ENCODE assay signal across 2 cellular contexts in the genomic region with DNA sequence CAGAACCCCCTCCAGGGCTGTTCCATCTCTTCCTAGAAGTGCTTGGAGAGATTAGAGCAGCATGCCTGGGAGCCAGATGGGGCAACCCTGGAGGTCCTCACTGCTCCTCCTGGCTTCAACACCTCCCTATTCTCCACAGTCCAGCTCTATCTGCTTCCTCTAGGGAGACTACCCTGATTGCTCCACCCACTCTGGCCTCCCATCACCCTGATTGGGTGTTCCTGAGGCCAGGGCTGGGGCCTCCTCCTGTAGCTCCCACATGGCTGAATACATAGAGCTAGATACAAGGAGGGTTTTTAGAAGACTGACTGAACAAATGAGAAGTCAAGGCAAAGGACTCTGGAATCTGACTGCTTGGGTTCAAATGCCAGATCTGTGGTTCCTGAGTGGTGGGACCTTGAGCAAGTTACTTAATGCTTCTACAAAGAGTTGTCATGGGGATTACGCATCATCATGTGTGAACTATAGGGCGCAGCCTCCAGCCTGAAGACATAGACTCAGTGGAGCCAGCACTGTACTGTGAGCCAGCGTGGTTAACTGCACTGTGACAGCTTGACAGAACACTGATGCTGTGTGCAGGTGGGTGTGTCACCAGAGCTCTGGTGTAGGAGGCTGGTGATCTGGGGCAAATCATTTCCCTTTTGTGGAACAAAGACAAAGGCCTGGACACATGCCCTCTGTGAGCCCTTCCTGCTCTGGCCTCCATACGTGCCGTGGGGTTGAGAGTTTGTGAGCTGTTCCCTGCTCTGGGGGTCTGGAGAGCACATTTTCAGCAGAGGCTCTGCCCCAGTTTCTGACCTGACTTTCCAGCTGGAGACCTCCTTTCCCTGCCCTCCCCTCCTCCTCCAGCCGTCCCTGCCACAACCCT.
TF ChIP-seq lines count a peak whose summit lies in the region.

No MANE protein-coding gene starts in this region.

TF ChIP-seq in K562, 482 proteins besides CTCF, POLR2A, EP300 and RAD21:
- TF ChIP-seq, protein P1, sequence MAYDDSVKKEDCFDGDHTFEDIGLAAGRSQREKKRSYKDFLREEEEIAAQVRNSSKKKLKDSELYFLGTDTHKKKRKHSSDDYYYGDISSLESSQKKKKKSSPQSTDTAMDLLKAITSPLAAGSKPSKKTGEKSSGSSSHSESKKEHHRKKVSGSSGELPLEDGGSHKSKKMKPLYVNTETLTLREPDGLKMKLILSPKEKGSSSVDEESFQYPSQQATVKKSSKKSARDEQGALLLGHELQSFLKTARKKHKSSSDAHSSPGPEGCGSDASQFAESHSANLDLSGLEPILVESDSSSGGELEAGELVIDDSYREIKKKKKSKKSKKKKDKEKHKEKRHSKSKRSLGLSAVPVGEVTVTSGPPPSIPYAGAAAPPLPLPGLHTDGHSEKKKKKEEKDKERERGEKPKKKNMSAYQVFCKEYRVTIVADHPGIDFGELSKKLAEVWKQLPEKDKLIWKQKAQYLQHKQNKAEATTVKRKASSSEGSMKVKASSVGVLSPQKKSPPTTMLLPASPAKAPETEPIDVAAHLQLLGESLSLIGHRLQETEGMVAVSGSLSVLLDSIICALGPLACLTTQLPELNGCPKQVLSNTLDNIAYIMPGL (CRISPR knock-in tag; IDR thresholded peaks at IDR 0.05) = no peak
- no peak for TF ChIP-seq RBM34 (IDR thresholded peaks at IDR 0.05; ENCODE audit: borderline replicate concordance, insufficient read depth, low read length)
- no peak for TF ChIP-seq TFAM (CRISPR knock-in tag; conservative IDR thresholded peaks at IDR 0.05)
- TF ChIP-seq, protein P2, sequence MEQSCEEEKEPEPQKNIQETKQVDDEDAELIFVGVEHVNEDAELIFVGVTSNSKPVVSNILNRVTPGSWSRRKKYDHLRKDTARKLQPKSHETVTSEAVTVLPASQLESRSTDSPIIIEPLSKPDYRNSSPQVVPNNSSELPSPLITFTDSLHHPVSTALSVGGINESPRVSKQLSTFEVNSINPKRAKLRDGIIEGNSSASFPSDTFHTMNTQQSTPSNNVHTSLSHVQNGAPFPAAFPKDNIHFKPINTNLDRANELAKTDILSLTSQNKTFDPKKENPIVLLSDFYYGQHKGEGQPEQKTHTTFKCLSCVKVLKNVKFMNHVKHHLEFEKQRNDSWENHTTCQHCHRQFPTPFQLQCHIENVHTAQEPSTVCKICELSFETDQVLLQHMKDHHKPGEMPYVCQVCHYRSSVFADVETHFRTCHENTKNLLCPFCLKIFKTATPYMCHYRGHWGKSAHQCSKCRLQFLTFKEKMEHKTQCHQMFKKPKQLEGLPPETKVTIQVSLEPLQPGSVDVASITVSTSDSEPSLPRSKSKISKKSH (CRISPR knock-in tag; IDR thresholded peaks at IDR 0.05) = no peak
- TF ChIP-seq ARID1B (IDR thresholded peaks at IDR 0.05) = no peak
- no peak for TF ChIP-seq SMAD1 (IDR thresholded peaks at IDR 0.05; ENCODE audit: low read depth, low read length, partially characterized antibody)
- TF ChIP-seq PHTF2 (CRISPR knock-in tag; IDR thresholded peaks at IDR 0.05) = no peak
- TF ChIP-seq PPARD (CRISPR knock-in tag; IDR thresholded peaks at IDR 0.05) = no peak
- no peak for TF ChIP-seq ZNF76 (CRISPR knock-in tag; IDR thresholded peaks at IDR 0.05; ENCODE audit: borderline replicate concordance)
- TF ChIP-seq SIN3A (IDR thresholded peaks at IDR 0.05; ENCODE audit: borderline replicate concordance in 2 of 2, control insufficient read depth in 1 of 2, low read depth in 2 of 2, low read length in 2 of 2) = no peak
- TF ChIP-seq HNRNPK (IDR thresholded peaks at IDR 0.05; ENCODE audit: low read depth, low read length, poor library complexity, severe bottlenecking) = no peak
- TF ChIP-seq POLR2AphosphoS2 (IDR thresholded peaks at IDR 0.05; ENCODE audit: low read length) = no peak
- no peak for TF ChIP-seq MYNN (IDR thresholded peaks at IDR 0.05)
- TF ChIP-seq MYNN (CRISPR knock-in tag; IDR thresholded peaks at IDR 0.05) = no peak
- no peak for TF ChIP-seq HNRNPUL1 (IDR thresholded peaks at IDR 0.05; ENCODE audit: low read length)
- TF ChIP-seq TGIF2 (CRISPR knock-in tag; IDR thresholded peaks at IDR 0.05) = no peak
- TF ChIP-seq HDAC3 (IDR thresholded peaks at IDR 0.05; ENCODE audit: borderline replicate concordance, partially characterized antibody) = no peak
- TF ChIP-seq, protein P3, sequence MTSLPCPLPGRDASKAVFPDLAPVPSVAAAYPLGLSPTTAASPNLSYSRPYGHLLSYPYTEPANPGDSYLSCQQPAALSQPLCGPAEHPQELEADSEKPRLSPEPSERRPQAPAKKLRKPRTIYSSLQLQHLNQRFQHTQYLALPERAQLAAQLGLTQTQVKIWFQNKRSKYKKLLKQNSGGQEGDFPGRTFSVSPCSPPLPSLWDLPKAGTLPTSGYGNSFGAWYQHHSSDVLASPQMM (CRISPR knock-in tag; IDR thresholded peaks at IDR 0.05) = no peak
- TF ChIP-seq, protein P4, sequence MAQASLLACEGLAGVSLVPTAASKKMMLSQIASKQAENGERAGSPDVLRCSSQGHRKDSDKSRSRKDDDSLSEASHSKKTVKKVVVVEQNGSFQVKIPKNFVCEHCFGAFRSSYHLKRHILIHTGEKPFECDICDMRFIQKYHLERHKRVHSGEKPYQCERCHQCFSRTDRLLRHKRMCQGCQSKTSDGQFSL (CRISPR knock-in tag; IDR thresholded peaks at IDR 0.05) = no peak
- TF ChIP-seq, protein P4 (tag; IDR thresholded peaks at IDR 0.05) = no peak
- TF ChIP-seq NFATC3 (IDR thresholded peaks at IDR 0.05) = no peak
- TF ChIP-seq SMARCC2 (IDR thresholded peaks at IDR 0.05; ENCODE audit: low read depth) = no peak

TF ChIP-seq in GM23338, 12 proteins besides CTCF, POLR2A, EP300 and RAD21:
- TF ChIP-seq CREB1 (CRISPR knock-in tag; IDR thresholded peaks at IDR 0.05; ENCODE audit: low read depth) (no peak), ZNF114 (CRISPR knock-in tag; IDR thresholded peaks at IDR 0.05) (no peak), POLR2AphosphoS5 (IDR thresholded peaks at IDR 0.05; ENCODE audit: low read depth) (no peak)
- TF ChIP-seq, protein P5, sequence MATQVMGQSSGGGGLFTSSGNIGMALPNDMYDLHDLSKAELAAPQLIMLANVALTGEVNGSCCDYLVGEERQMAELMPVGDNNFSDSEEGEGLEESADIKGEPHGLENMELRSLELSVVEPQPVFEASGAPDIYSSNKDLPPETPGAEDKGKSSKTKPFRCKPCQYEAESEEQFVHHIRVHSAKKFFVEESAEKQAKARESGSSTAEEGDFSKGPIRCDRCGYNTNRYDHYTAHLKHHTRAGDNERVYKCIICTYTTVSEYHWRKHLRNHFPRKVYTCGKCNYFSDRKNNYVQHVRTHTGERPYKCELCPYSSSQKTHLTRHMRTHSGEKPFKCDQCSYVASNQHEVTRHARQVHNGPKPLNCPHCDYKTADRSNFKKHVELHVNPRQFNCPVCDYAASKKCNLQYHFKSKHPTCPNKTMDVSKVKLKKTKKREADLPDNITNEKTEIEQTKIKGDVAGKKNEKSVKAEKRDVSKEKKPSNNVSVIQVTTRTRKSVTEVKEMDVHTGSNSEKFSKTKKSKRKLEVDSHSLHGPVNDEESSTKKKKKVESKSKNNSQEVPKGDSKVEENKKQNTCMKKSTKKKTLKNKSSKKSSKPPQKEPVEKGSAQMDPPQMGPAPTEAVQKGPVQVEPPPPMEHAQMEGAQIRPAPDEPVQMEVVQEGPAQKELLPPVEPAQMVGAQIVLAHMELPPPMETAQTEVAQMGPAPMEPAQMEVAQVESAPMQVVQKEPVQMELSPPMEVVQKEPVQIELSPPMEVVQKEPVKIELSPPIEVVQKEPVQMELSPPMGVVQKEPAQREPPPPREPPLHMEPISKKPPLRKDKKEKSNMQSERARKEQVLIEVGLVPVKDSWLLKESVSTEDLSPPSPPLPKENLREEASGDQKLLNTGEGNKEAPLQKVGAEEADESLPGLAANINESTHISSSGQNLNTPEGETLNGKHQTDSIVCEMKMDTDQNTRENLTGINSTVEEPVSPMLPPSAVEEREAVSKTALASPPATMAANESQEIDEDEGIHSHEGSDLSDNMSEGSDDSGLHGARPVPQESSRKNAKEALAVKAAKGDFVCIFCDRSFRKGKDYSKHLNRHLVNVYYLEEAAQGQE (IDR thresholded peaks at IDR 0.05; ENCODE audit: unreplicated experiment) = no peak
